In the genomic region with DNA sequence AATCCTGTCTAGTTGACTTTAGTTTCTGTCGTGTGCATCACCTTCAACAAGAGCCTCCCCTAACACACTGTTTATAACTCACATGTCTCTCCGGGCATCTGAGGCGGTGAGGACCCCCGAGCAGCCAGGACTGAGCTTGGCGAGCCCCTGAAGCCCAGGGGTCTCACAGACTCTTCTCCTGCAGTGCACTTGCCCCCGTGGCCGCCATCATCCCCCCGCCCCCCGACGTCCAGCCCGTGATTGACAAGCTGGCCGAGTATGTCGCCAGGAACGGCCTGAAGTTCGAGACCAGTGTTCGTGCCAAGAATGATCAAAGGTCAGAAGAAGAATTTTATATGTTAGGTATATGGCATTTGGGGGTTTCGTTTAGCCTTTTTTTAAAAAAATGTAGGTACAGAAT, we compare ENCODE assay signal across 26 cellular contexts.
"Had no signal": no experiment of that assay in that cellular context is flagged by ENCODE, and none has a peak within 500 bp of the region (broad histone marks: within the 10 kb centered on the region; RNA-seq: fewer than 3 reads in every experiment).

No MANE protein-coding gene starts in this region.

- H3K4me1 Mint-ChIP-seq: mesothelial cell of epicardium, nephron progenitor cell had no signal

- H3K9me3 Mint-ChIP-seq: immature natural killer cell; mesothelial cell of epicardium; naive B cell; natural killer cell; nephron progenitor cell; neural progenitor cell; stimulated activated naive B cell treated with anti-CD40 and anti-IgM and Interleukin-4, amounts not matched to agents 10 μg/mL and 1 μg/mL and 100 μg/mL, for 72 hours had no signal

- ATAC-seq: left colon; left lung; lower lobe of right lung; natural killer cell; sciatic nerve; stimulated activated naive B cell treated with anti-CD40 and anti-IgM and Interleukin-4, amounts not matched to agents 10 μg/mL and 1 μg/mL and 100 μg/mL, for 72 hours; stimulated activated naive CD8-positive, alpha-beta T cell treated with anti-CD3 and anti-CD28 coated beads, Interleukin-15, Interleukin-2, amounts not matched to agents 100 U/mL and 50 U/mL, for 24 hours had no signal

- H3K4me3 Mint-ChIP-seq: immature natural killer cell; mesothelial cell of epicardium; natural killer cell; nephron progenitor cell; neural progenitor cell; stimulated activated naive B cell treated with anti-CD40 and anti-IgM and Interleukin-4, amounts not matched to agents 10 μg/mL and 1 μg/mL and 100 μg/mL, for 72 hours had no signal

- H3K27ac Mint-ChIP-seq: immature natural killer cell; mesothelial cell of epicardium; natural killer cell; nephron progenitor cell; neural progenitor cell; progenitor cell of endocrine pancreas; stimulated activated naive B cell treated with anti-CD40 and anti-IgM and Interleukin-4, amounts not matched to agents 10 μg/mL and 1 μg/mL and 100 μg/mL, for 72 hours had no signal

- H3K27me3 Mint-ChIP-seq: naive B cell; progenitor cell of endocrine pancreas; stimulated activated naive B cell treated with anti-CD40 and anti-IgM and Interleukin-4, amounts not matched to agents 10 μg/mL and 1 μg/mL and 100 μg/mL, for 72 hours had no signal

- DNase-seq: hypothalamus; immature natural killer cell; kidney; left colon; left lung; lower lobe of right lung; mammary epithelial cell; mesendoderm; naive B cell; natural killer cell; nephron progenitor cell; occipital lobe; stimulated activated CD4-positive, alpha-beta T cell treated with anti-CD3 and anti-CD28 coated beads, Interleukin-12 subunit alpha, Interleukin-12 subunit beta, amount 100 ng/mL, for 4 hours; stimulated activated CD4-positive, alpha-beta T cell treated with anti-CD3 and anti-CD28 coated beads, Interleukin-15, amount 100 ng/mL, for 24 hours; stimulated activated CD4-positive, alpha-beta T cell treated with anti-CD3 and anti-CD28 coated beads, Interleukin-2, amount 100 ng/mL, for 24 hours; stimulated activated CD4-positive, alpha-beta T cell treated with anti-CD3 and anti-CD28 coated beads, Interleukin-4, amount 100 ng/mL, for 1 hour; stimulated activated naive B cell treated with anti-CD40 and anti-IgM and Interleukin-4, amounts not matched to agents 10 μg/mL and 1 μg/mL and 100 μg/mL, for 72 hours; stimulated activated naive CD8-positive, alpha-beta T cell treated with anti-CD3 and anti-CD28 coated beads, Interleukin-15, Interleukin-2, amounts not matched to agents 100 U/mL and 50 U/mL, for 24 hours; stomach; testis; thyroid gland; transverse colon had no signal
